ENCODE assay signal across 1 cellular context in the genomic region with DNA sequence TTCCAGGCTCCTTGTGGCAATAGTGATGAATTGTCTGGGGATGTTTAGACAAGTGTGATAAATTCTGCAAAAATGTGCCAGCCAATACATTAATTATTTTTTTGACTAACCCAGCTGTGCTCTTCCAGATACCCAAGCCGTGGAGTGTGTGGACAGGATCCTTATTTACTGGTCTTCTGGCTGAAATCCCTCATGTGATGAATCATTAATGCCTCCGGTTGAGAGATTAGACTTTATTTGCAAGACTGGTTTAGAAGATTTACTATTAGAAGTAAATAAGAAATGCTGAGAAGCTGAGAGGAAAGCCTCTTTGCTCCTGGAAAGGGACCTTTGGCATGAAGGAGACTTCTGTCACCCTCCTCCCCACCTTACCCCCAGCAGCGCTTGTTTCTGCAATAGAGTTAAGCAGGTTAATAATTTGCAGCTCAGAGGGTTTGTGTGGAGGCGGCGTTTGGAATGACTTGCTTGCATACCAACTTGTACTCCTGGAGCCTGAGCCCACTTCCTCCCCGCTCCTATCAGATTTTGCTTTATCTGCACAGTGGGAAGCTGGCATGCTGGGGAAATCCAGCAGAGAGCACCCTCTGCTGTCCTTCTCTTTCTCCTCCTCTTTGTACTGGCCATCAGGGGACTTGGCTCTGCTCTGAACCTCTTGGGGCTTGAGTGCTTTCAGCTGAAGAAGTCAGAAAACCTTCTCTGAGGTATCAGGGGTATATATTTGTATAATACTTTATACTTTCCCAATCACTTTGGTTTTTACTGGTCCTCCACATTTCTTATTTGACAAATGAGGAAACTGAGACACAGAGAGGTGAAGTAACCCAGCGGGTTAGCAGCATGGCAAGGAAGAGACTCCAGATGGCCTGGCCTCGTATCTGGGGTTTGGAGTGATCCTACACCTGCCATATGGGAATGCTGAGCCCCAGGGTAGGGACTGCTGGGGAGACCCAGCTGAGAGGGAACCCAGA.
TF ChIP-seq lines count a peak whose summit lies in the region.

No MANE protein-coding gene starts in this region.

TF ChIP-seq in HepG2, 621 proteins besides CTCF, POLR2A, EP300 and RAD21 (continued from another document and continues in another):
- no peak for TF ChIP-seq ZNF777 (CRISPR knock-in tag; IDR thresholded peaks at IDR 0.05)
- TF ChIP-seq, protein P1, sequence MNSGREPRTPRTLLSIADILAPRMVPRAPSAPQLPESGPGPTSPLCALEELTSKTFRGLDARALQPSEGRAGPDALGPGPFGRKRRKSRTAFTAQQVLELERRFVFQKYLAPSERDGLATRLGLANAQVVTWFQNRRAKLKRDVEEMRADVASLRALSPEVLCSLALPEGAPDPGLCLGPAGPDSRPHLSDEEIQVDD (CRISPR knock-in tag; IDR thresholded peaks at IDR 0.05; ENCODE audit: borderline replicate concordance) = no peak
- no peak for TF ChIP-seq EZH2 (conservative IDR thresholded peaks at IDR 0.05; ENCODE audit: low read depth, low read length)
- TF ChIP-seq, protein P2, sequence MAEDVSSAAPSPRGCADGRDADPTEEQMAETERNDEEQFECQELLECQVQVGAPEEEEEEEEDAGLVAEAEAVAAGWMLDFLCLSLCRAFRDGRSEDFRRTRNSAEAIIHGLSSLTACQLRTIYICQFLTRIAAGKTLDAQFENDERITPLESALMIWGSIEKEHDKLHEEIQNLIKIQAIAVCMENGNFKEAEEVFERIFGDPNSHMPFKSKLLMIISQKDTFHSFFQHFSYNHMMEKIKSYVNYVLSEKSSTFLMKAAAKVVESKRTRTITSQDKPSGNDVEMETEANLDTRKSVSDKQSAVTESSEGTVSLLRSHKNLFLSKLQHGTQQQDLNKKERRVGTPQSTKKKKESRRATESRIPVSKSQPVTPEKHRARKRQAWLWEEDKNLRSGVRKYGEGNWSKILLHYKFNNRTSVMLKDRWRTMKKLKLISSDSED (CRISPR knock-in tag; IDR thresholded peaks at IDR 0.05) = no peak
- no peak for TF ChIP-seq ZNF749 (CRISPR knock-in tag; IDR thresholded peaks at IDR 0.05; ENCODE audit: borderline replicate concordance)
- TF ChIP-seq, protein P3, sequence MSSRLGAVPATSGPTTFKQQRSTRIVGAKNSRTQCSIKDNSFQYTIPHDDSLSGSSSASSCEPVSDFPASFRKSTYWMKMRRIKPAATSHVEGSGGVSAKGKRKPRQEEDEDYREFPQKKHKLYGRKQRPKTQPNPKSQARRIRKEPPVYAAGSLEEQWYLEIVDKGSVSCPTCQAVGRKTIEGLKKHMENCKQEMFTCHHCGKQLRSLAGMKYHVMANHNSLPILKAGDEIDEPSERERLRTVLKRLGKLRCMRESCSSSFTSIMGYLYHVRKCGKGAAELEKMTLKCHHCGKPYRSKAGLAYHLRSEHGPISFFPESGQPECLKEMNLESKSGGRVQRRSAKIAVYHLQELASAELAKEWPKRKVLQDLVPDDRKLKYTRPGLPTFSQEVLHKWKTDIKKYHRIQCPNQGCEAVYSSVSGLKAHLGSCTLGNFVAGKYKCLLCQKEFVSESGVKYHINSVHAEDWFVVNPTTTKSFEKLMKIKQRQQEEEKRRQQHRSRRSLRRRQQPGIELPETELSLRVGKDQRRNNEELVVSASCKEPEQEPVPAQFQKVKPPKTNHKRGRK (CRISPR knock-in tag; IDR thresholded peaks at IDR 0.05) = no peak
- TF ChIP-seq, protein P4, sequence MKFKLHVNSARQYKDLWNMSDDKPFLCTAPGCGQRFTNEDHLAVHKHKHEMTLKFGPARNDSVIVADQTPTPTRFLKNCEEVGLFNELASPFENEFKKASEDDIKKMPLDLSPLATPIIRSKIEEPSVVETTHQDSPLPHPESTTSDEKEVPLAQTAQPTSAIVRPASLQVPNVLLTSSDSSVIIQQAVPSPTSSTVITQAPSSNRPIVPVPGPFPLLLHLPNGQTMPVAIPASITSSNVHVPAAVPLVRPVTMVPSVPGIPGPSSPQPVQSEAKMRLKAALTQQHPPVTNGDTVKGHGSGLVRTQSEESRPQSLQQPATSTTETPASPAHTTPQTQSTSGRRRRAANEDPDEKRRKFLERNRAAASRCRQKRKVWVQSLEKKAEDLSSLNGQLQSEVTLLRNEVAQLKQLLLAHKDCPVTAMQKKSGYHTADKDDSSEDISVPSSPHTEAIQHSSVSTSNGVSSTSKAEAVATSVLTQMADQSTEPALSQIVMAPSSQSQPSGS (CRISPR knock-in tag; IDR thresholded peaks at IDR 0.05) = peak; percentile 67; the same call in 1 of the 2 replicates
- no peak for TF ChIP-seq ZNF251 (CRISPR knock-in tag; IDR thresholded peaks at IDR 0.05)
- no peak for TF ChIP-seq ZNF484 (CRISPR knock-in tag; IDR thresholded peaks at IDR 0.05; ENCODE audit: borderline replicate concordance, low read depth)
- no peak for TF ChIP-seq TOPORS (CRISPR knock-in tag; IDR thresholded peaks at IDR 0.05)
- TF ChIP-seq ZSCAN30 (CRISPR knock-in tag; IDR thresholded peaks at IDR 0.05) = no peak
- TF ChIP-seq SETDB1 (CRISPR knock-in tag; IDR thresholded peaks at IDR 0.05; ENCODE audit: borderline replicate concordance) = no peak
- TF ChIP-seq, protein P5, sequence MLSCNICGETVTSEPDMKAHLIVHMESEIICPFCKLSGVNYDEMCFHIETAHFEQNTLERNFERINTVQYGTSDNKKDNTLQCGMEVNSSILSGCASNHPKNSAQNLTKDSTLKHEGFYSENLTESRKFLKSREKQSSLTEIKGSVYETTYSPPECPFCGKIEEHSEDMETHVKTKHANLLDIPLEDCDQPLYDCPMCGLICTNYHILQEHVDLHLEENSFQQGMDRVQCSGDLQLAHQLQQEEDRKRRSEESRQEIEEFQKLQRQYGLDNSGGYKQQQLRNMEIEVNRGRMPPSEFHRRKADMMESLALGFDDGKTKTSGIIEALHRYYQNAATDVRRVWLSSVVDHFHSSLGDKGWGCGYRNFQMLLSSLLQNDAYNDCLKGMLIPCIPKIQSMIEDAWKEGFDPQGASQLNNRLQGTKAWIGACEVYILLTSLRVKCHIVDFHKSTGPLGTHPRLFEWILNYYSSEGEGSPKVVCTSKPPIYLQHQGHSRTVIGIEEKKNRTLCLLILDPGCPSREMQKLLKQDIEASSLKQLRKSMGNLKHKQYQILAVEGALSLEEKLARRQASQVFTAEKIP (CRISPR knock-in tag; IDR thresholded peaks at IDR 0.05; ENCODE audit: borderline replicate concordance) = no peak
- TF ChIP-seq, protein P6, sequence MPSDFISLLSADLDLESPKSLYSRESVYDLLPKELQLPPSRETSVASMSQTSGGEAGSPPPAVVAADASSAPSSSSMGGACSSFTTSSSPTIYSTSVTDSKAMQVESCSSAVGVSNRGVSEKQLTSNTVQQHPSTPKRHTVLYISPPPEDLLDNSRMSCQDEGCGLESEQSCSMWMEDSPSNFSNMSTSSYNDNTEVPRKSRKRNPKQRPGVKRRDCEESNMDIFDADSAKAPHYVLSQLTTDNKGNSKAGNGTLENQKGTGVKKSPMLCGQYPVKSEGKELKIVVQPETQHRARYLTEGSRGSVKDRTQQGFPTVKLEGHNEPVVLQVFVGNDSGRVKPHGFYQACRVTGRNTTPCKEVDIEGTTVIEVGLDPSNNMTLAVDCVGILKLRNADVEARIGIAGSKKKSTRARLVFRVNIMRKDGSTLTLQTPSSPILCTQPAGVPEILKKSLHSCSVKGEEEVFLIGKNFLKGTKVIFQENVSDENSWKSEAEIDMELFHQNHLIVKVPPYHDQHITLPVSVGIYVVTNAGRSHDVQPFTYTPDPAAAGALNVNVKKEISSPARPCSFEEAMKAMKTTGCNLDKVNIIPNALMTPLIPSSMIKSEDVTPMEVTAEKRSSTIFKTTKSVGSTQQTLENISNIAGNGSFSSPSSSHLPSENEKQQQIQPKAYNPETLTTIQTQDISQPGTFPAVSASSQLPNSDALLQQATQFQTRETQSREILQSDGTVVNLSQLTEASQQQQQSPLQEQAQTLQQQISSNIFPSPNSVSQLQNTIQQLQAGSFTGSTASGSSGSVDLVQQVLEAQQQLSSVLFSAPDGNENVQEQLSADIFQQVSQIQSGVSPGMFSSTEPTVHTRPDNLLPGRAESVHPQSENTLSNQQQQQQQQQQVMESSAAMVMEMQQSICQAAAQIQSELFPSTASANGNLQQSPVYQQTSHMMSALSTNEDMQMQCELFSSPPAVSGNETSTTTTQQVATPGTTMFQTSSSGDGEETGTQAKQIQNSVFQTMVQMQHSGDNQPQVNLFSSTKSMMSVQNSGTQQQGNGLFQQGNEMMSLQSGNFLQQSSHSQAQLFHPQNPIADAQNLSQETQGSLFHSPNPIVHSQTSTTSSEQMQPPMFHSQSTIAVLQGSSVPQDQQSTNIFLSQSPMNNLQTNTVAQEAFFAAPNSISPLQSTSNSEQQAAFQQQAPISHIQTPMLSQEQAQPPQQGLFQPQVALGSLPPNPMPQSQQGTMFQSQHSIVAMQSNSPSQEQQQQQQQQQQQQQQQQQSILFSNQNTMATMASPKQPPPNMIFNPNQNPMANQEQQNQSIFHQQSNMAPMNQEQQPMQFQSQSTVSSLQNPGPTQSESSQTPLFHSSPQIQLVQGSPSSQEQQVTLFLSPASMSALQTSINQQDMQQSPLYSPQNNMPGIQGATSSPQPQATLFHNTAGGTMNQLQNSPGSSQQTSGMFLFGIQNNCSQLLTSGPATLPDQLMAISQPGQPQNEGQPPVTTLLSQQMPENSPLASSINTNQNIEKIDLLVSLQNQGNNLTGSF (CRISPR knock-in tag; IDR thresholded peaks at IDR 0.05) = no peak
- TF ChIP-seq ZNF205 (CRISPR knock-in tag; IDR thresholded peaks at IDR 0.05) = 0 out of 2 replicates have a peak, but pooled peaks have one; percentile 68
- no peak for TF ChIP-seq KDM6A (CRISPR knock-in tag; IDR thresholded peaks at IDR 0.05; ENCODE audit: low read depth)
- TF ChIP-seq, protein P7, sequence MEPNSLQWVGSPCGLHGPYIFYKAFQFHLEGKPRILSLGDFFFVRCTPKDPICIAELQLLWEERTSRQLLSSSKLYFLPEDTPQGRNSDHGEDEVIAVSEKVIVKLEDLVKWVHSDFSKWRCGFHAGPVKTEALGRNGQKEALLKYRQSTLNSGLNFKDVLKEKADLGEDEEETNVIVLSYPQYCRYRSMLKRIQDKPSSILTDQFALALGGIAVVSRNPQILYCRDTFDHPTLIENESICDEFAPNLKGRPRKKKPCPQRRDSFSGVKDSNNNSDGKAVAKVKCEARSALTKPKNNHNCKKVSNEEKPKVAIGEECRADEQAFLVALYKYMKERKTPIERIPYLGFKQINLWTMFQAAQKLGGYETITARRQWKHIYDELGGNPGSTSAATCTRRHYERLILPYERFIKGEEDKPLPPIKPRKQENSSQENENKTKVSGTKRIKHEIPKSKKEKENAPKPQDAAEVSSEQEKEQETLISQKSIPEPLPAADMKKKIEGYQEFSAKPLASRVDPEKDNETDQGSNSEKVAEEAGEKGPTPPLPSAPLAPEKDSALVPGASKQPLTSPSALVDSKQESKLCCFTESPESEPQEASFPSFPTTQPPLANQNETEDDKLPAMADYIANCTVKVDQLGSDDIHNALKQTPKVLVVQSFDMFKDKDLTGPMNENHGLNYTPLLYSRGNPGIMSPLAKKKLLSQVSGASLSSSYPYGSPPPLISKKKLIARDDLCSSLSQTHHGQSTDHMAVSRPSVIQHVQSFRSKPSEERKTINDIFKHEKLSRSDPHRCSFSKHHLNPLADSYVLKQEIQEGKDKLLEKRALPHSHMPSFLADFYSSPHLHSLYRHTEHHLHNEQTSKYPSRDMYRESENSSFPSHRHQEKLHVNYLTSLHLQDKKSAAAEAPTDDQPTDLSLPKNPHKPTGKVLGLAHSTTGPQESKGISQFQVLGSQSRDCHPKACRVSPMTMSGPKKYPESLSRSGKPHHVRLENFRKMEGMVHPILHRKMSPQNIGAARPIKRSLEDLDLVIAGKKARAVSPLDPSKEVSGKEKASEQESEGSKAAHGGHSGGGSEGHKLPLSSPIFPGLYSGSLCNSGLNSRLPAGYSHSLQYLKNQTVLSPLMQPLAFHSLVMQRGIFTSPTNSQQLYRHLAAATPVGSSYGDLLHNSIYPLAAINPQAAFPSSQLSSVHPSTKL (CRISPR knock-in tag; IDR thresholded peaks at IDR 0.05) = peak; percentile 89
- TF ChIP-seq XRCC5 (optimal IDR thresholded peaks at IDR 0.05; ENCODE audit: low read length) = peak; percentile 93
- TF ChIP-seq REXO4 (CRISPR knock-in tag; IDR thresholded peaks at IDR 0.05; ENCODE audit: borderline replicate concordance) = no peak
- TF ChIP-seq, protein P8, sequence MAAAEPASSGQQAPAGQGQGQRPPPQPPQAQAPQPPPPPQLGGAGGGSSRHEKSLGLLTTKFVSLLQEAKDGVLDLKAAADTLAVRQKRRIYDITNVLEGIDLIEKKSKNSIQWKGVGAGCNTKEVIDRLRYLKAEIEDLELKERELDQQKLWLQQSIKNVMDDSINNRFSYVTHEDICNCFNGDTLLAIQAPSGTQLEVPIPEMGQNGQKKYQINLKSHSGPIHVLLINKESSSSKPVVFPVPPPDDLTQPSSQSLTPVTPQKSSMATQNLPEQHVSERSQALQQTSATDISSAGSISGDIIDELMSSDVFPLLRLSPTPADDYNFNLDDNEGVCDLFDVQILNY (CRISPR knock-in tag; conservative IDR thresholded peaks at IDR 0.05) = no peak
- no peak for TF ChIP-seq FIP1L1 (IDR thresholded peaks at IDR 0.05; ENCODE audit: borderline replicate concordance, insufficient read depth, low read depth, low read length)
- peak; percentile 93 for TF ChIP-seq ERF (CRISPR knock-in tag; IDR thresholded peaks at IDR 0.05)
- TF ChIP-seq GZF1 (CRISPR knock-in tag; IDR thresholded peaks at IDR 0.05) = no peak
- TF ChIP-seq ZNF558 (CRISPR knock-in tag; IDR thresholded peaks at IDR 0.05; ENCODE audit: borderline replicate concordance) = peak; percentile 68; the same call in 1 of the 2 replicates
- no peak for TF ChIP-seq IKZF1 (IDR thresholded peaks at IDR 0.05)
- TF ChIP-seq, protein P9, sequence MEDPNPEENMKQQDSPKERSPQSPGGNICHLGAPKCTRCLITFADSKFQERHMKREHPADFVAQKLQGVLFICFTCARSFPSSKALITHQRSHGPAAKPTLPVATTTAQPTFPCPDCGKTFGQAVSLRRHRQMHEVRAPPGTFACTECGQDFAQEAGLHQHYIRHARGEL (CRISPR knock-in tag; IDR thresholded peaks at IDR 0.05) = no peak
- TF ChIP-seq ELF4 (CRISPR knock-in tag; IDR thresholded peaks at IDR 0.05; ENCODE audit: borderline replicate concordance) = no peak
- TF ChIP-seq, protein P10, sequence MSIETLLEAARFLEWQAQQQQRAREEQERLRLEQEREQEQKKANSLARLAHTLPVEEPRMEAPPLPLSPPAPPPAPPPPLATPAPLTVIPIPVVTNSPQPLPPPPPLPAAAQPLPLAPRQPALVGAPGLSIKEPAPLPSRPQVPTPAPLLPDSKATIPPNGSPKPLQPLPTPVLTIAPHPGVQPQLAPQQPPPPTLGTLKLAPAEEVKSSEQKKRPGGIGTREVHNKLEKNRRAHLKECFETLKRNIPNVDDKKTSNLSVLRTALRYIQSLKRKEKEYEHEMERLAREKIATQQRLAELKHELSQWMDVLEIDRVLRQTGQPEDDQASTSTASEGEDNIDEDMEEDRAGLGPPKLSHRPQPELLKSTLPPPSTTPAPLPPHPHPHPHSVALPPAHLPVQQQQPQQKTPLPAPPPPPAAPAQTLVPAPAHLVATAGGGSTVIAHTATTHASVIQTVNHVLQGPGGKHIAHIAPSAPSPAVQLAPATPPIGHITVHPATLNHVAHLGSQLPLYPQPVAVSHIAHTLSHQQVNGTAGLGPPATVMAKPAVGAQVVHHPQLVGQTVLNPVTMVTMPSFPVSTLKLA (IDR thresholded peaks at IDR 0.05) = no peak
- no peak for TF ChIP-seq ZNF468 (CRISPR knock-in tag; IDR thresholded peaks at IDR 0.05)
- TF ChIP-seq, protein P11, sequence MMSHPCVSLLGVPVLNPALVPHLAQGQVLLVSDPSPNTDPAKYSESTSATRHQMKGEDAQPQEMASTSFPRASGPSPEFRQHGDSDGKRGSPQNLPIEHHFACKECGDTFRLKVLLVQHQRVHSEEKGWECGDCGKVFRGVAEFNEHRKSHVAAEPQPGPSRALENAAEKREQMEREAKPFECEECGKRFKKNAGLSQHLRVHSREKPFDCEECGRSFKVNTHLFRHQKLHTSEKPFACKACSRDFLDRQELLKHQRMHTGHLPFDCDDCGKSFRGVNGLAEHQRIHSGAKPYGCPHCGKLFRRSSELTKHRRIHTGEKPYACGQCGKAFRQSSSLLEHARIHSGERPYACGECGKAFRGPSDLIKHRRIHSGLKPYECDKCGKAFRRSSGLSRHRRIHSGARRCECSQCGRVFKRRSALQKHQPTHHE (CRISPR knock-in tag; IDR thresholded peaks at IDR 0.05; ENCODE audit: borderline replicate concordance) = no peak
- TF ChIP-seq XBP1 (CRISPR knock-in tag; IDR thresholded peaks at IDR 0.05) = no peak
- no peak for TF ChIP-seq ZNF33A (CRISPR knock-in tag; IDR thresholded peaks at IDR 0.05; ENCODE audit: borderline replicate concordance)
